8 cellular contexts compared by ENCODE assay signal in the genomic region with DNA sequence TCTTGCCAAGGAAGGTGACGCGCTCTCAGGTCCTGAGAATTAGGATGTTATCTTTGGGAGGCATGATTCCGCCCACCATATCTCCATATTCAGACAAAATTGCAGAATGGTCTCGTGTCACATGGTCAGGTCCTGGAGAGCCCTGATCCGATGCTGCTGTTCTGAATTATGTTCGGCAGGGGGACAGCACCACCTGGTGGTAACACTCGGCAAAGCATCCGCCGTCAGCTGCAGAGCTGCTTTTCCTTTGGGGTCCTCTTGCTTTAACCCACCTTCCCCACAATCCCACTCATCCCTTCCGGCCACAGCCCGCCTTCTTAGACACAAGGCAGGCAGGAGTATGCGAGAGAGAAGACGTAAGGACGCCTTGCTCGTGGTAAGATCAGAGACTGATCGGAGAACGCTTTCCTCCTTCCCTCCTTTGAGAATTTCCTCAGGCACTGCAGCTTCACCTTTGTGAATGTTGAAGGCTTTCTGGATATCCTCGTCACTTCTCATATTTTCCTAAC.
A peak's percentile ranks its signal among the peaks of the same experiment; 100 is the strongest.
DNase-seq lines count a peak whose midpoint lies in the region; ATAC-seq and TF ChIP-seq lines count a peak whose summit lies in the region.

No MANE protein-coding gene starts in this region.

- H3K9ac ChIP-seq in mucosa of rectum (ENCODE audit: low read depth in 1 of 2, low read length in 2 of 2), result peak overlapping the region in 1 of 2 donors; percentile 9

- no peaks in the 10 kb centered on the region for H3K27me3 ChIP-seq in mucosa of rectum (ENCODE audit: control insufficient read depth in 2 of 2, insufficient read depth in 2 of 2, low read length in 2 of 2)

- H3K36me3 ChIP-seq in mucosa of rectum (ENCODE audit: control insufficient read depth in 2 of 2, insufficient read depth in 2 of 2, low read length in 2 of 2), result no peaks in the 10 kb centered on the region

- no peaks in the 10 kb centered on the region for H3K9me3 ChIP-seq in mucosa of rectum (ENCODE audit: control insufficient read depth in 2 of 2, low read length in 2 of 2)

- peaks cover 0 to 4% of the 10 kb centered on the region in 2 donors for H3K4me1 ChIP-seq in mucosa of rectum (ENCODE audit: control insufficient read depth in 2 of 2, insufficient read depth in 2 of 2, low read length in 2 of 2)

- no peak overlapping the region for H3K27ac ChIP-seq in mucosa of rectum (ENCODE audit: low read depth in 2 of 2, low read length in 2 of 2)

- H3K4me3 ChIP-seq in AG10803 (ENCODE audit: low read length), result peak overlapping the region; percentile 43
- no peak overlapping the region for H3K4me3 ChIP-seq in epithelial cell of esophagus (ENCODE audit: low read length)
- peak overlapping the region; percentile 49 to 67 for H3K4me3 ChIP-seq in mucosa of rectum (ENCODE audit: low read length in 2 of 2)

- DNase-seq in AG10803 (ENCODE audit: low read depth) (peak; percentile 42), NCI-H748 treated with DMSO at 0.1 percent for 48 hours (lab: John Stamatoyannopoulos, UW) (peak; percentile 33), epithelial cell of esophagus (ENCODE audit: low read depth) (peak; percentile 42)
- peak; percentile 3 for DNase-seq in activated CD8-positive, alpha-beta memory T cell treated with anti-CD3 and anti-CD28 coated beads, Interleukin-2, amount 50 U/mL, for 1 hour (ENCODE audit: extremely low read depth)
- DNase-seq in stimulated activated CD8-positive, alpha-beta memory T cell treated with anti-CD3 and anti-CD28 coated beads, Interleukin-7, amount 100 ng/mL, for 1 hour (ENCODE audit: low read depth in 2 of 2), result peak; percentile 14 to 47

- peak; percentile 94 for TF ChIP-seq CTCF in AG10803 (conservative IDR thresholded peaks at IDR 0.05; ENCODE audit: low read length)
- peak; percentile 95 for TF ChIP-seq CTCF in epithelial cell of esophagus (IDR thresholded peaks at IDR 0.05; ENCODE audit: insufficient read depth, low read depth, low read length, missing control alignments)

- peak; percentile 68 for ATAC-seq in GM18870 (IDR thresholded peaks at IDR 0.05; ENCODE audit: unreplicated experiment)
- ATAC-seq in HG03196 (IDR thresholded peaks at IDR 0.05; ENCODE audit: unreplicated experiment), result peak; percentile 79
